In genomic region chr21:15264084-15264483, GRCh38 we compare ENCODE assay signal across 18 cellular contexts.
"Had no signal": no experiment of that assay in that cellular context is flagged by ENCODE, and none has a peak within 500 bp of the region (broad histone marks: within the 10 kb centered on the region; RNA-seq: fewer than 3 reads in every experiment).

No MANE protein-coding gene starts in this region.

- H3K27ac ChIP-seq: spleen, thyroid gland, upper lobe of right lung had no signal

- H3K4me1 ChIP-seq: spleen, thyroid gland, upper lobe of right lung had no signal

- H3K4me3 ChIP-seq: lung, spleen, thyroid gland, upper lobe of right lung had no signal

- H3K27me3 ChIP-seq: spleen, thyroid gland, upper lobe of right lung had no signal

- H3K9me3 ChIP-seq: spleen, thyroid gland, upper lobe of right lung had no signal

- H3K36me3 ChIP-seq: spleen, thyroid gland, upper lobe of right lung had no signal

- DNase-seq: activated CD4-positive, alpha-beta memory T cell treated with anti-CD3 and anti-CD28 coated beads for 36 hours; activated CD4-positive, alpha-beta T cell treated with anti-CD3 and anti-CD28 coated beads for 48 hours; activated naive CD4-positive, alpha-beta T cell treated with Interleukin-2 at 50 U/mL for 16 hours; activated naive CD8-positive, alpha-beta T cell treated with anti-CD3 and anti-CD28 coated beads for 36 hours; activated T-cell treated with anti-CD3 and anti-CD28 coated beads, Interleukin-2, amount 50 U/mL, for 48 hours; central memory CD4-positive, alpha-beta T cell; dermis blood vessel endothelial cell; effector CD8-positive, alpha-beta T cell; erythroblast; foreskin fibroblast; naive thymus-derived CD4-positive, alpha-beta T cell; spleen; stimulated activated CD4-positive, alpha-beta T cell treated with anti-CD3 and anti-CD28 coated beads, Interleukin-4, amount 100 ng/mL, for 1 hour; stimulated activated naive CD8-positive, alpha-beta T cell treated with anti-CD3 and anti-CD28 coated beads, Interleukin-15, Interleukin-2, amounts not matched to agents 100 U/mL and 50 U/mL, for 24 hours; thyroid gland; upper lobe of right lung had no signal

- ATAC-seq: left lobe of liver; naive thymus-derived CD4-positive, alpha-beta T cell; stimulated activated naive CD8-positive, alpha-beta T cell treated with anti-CD3 and anti-CD28 coated beads, Interleukin-15, Interleukin-2, amounts not matched to agents 100 U/mL and 50 U/mL, for 24 hours; upper lobe of right lung had no signal
